In the genomic region with DNA sequence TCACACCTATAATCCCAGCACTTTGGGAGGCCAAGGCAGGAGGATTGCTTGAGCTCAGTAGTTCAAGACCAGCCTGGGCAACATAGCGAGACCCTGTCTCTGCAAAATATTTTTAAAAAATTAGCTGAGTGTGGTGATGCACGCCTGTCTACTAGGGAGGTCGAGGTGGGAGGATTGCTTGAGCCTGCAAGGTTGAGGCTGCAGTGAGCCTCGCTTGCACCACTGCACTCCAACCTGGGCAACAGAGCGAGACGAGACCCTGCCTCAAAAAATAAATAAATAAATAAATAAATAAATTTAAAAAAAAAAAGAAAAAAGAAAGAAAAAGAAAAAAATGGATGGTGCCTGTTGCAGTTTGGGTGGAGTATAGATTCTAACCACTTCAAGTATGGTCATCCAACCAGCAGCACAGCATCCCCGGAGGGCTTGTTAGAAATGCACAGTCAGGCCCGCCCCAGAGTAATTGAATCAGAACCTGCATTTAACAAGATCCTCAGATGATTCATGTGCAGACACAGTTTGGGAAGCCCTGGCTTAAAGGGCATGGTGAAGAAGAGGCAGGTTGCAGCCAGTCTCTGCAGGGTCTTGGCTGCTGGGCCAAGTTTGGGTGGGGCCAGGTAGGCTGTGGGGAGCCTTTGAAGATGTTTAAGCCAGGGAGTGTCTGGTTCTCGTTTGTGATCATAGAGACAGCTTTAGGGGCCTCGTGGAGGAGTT, we compare ENCODE assay signal across 1 cellular context.
TF ChIP-seq lines count a peak whose summit lies in the region.

No MANE protein-coding gene starts in this region.

TF ChIP-seq in GM23338, 12 proteins besides CTCF, POLR2A, EP300 and RAD21 (continued from another document):
- TF ChIP-seq, protein P1, sequence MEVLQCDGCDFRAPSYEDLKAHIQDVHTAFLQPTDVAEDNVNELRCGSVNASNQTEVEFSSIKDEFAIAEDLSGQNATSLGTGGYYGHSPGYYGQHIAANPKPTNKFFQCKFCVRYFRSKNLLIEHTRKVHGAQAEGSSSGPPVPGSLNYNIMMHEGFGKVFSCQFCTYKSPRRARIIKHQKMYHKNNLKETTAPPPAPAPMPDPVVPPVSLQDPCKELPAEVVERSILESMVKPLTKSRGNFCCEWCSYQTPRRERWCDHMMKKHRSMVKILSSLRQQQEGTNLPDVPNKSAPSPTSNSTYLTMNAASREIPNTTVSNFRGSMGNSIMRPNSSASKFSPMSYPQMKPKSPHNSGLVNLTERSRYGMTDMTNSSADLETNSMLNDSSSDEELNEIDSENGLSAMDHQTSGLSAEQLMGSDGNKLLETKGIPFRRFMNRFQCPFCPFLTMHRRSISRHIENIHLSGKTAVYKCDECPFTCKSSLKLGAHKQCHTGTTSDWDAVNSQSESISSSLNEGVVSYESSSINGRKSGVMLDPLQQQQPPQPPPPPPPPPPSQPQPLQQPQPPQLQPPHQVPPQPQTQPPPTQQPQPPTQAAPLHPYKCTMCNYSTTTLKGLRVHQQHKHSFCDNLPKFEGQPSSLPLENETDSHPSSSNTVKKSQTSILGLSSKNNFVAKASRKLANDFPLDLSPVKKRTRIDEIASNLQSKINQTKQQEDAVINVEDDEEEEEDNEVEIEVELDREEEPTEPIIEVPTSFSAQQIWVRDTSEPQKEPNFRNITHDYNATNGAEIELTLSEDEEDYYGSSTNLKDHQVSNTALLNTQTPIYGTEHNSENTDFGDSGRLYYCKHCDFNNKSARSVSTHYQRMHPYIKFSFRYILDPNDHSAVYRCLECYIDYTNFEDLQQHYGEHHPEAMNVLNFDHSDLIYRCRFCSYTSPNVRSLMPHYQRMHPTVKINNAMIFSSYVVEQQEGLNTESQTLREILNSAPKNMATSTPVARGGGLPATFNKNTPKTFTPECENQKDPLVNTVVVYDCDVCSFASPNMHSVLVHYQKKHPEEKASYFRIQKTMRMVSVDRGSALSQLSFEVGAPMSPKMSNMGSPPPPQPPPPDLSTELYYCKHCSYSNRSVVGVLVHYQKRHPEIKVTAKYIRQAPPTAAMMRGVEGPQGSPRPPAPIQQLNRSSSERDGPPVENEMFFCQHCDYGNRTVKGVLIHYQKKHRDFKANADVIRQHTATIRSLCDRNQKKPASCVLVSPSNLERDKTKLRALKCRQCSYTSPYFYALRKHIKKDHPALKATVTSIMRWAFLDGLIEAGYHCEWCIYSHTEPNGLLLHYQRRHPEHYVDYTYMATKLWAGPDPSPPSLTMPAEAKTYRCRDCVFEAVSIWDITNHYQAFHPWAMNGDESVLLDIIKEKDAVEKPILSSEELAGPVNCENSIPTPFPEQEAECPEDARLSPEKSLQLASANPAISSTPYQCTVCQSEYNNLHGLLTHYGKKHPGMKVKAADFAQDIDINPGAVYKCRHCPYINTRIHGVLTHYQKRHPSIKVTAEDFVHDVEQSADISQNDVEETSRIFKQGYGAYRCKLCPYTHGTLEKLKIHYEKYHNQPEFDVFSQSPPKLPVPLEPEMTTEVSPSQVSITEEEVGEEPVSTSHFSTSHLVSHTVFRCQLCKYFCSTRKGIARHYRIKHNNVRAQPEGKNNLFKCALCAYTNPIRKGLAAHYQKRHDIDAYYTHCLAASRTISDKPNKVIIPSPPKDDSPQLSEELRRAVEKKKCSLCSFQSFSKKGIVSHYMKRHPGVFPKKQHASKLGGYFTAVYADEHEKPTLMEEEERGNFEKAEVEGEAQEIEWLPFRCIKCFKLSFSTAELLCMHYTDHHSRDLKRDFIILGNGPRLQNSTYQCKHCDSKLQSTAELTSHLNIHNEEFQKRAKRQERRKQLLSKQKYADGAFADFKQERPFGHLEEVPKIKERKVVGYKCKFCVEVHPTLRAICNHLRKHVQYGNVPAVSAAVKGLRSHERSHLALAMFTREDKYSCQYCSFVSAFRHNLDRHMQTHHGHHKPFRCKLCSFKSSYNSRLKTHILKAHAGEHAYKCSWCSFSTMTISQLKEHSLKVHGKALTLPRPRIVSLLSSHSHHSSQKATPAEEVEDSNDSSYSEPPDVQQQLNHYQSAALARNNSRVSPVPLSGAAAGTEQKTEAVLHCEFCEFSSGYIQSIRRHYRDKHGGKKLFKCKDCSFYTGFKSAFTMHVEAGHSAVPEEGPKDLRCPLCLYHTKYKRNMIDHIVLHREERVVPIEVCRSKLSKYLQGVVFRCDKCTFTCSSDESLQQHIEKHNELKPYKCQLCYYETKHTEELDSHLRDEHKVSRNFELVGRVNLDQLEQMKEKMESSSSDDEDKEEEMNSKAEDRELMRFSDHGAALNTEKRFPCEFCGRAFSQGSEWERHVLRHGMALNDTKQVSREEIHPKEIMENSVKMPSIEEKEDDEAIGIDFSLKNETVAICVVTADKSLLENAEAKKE (CRISPR knock-in tag; IDR thresholded peaks at IDR 0.05), result no peak
- TF ChIP-seq ZNF331 (CRISPR knock-in tag; IDR thresholded peaks at IDR 0.05; ENCODE audit: low read depth), result no peak
